ENCODE assay signal across 9 cellular contexts in the genomic region with DNA sequence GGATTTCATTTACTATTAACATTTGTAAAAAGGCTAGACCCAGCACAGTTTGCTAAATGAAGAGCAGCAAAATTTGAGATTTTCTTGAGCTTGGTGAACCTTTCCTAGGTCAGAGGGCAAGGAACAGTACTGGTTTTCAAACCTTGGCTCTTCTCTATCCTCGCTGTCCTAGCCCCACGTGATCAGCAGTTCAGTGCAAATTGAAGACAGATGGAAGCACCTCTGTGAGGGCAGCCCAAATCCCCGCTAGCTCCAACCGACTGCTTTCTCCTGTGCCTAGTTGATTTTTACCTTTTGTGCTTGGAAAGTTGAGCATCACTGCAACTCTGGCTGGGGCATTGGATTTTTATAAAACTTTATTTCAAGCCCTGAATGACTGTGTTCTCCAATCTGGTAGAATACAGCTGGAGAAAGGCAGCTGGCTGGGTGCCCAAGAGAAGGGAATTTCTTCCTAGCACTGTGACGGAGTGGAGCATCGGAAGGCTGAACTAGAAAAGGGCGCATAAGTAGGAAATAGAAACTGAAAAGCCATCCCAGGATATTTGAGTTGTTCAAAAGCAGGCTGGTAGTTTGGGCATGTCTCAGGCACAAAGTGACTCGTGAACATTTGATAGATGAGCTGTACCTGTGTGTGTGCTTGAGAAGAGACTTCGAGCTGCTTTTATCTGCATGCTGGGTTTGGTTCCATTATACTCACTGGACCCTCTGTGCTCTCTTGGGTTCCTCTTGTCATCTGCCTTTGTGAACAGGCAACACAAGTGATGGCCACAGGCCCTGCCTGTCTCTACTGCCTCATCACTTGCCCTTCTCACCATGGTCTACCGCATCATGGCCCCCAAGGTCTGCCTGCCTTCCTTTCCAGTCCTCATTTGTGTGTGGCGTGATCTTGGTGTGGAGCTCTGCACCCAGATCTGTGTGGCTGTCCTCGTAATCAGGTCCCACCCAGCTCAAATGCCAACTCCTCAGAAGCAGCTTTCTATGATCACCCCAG. TPM values are rescaled to one million over a fixed set of nuclear protein-coding genes. Genes with fewer than 3 reads are reported as not detected.
DNase-seq lines count a peak whose midpoint lies in the region; TF ChIP-seq lines count a peak whose summit lies in the region.
"Had no signal": no experiment of that assay in that cellular context is flagged by ENCODE, and none has a peak within 500 bp of the region (broad histone marks: within the 10 kb centered on the region; RNA-seq: fewer than 3 reads in every experiment).

No MANE protein-coding gene starts in this region.

- H3K9me3 ChIP-seq in fibroblast of lung (ENCODE audit: control insufficient read depth, insufficient read depth, low read depth, low read length) (no peaks in the 10 kb centered on the region), trophoblast cell (ENCODE audit: insufficient read depth, low read depth, low read length) (peaks cover 2% of the 10 kb centered on the region)
- H3K9me3 ChIP-seq: left lung had no signal

- peaks cover 6% of the 10 kb centered on the region for H3K79me1 ChIP-seq in trophoblast cell (ENCODE audit: low read length)

- DNase-seq in ELR (ENCODE audit: low read depth) (peak; percentile 42), RWPE1 (ENCODE audit: low spot score) (no peak), fibroblast of lung (ENCODE audit: low read depth in 2 of 2) (peak; percentile 71 to 80), trophoblast cell (no peak), DMS53 (lab: John Stamatoyannopoulos, UW) (no peak), NCI-H1436 treated with DMSO at 0.1 percent for 48 hours (lab: John Stamatoyannopoulos, UW) (no peak), NCI-H774 (lab: John Stamatoyannopoulos, UW) (no peak), NCI-H510A (lab: John Stamatoyannopoulos, UW) (no peak)

- H3K4me1 ChIP-seq in fibroblast of lung (ENCODE audit: control insufficient read depth, extremely low read depth, insufficient read depth, low read length) = peaks cover 11% of the 10 kb centered on the region
- peaks cover 4% of the 10 kb centered on the region in 2 experiments for H3K4me1 ChIP-seq in trophoblast cell (ENCODE audit: control insufficient read depth in 1 of 2, insufficient read depth in 2 of 2, low read length in 2 of 2)

- H2BK5ac ChIP-seq in trophoblast cell (ENCODE audit: low read depth, low read length, poor library complexity) = no peak overlapping the region

- peak overlapping the region; percentile 55 for H3K27ac ChIP-seq in RWPE1
- peak overlapping the region; percentile 76 for H3K27ac ChIP-seq in fibroblast of lung (ENCODE audit: insufficient read depth, low read length)
- no peak overlapping the region for H3K27ac ChIP-seq in trophoblast cell (ENCODE audit: low read depth, low read length)

- TF ChIP-seq CTCF in RWPE1 (conservative IDR thresholded peaks at IDR 0.05; ENCODE audit: low read depth) (no peak), fibroblast of lung (conservative IDR thresholded peaks at IDR 0.05 in 1 of 2, IDR thresholded peaks at IDR 0.05 in 1 of 2; ENCODE audit: low read depth in 1 of 2, low read length in 2 of 2) (no peak)

- WGBS in trophoblast cell (ENCODE audit: extremely low coverage, insufficient coverage, insufficient read length) = no CpG with 5 or more reads among the region's 12 CpGs

- no peak overlapping the region for H2AFZ ChIP-seq in fibroblast of lung (ENCODE audit: low read length)
- H2AFZ ChIP-seq in trophoblast cell (ENCODE audit: insufficient read depth, low read length, poor library complexity) = no peak overlapping the region

- no peak overlapping the region for H3K9ac ChIP-seq in fibroblast of lung (ENCODE audit: insufficient read depth, low read length)
- H3K9ac ChIP-seq in trophoblast cell (ENCODE audit: low read length) = no peak overlapping the region

- H4K91ac ChIP-seq in trophoblast cell (ENCODE audit: low read depth, low read length) = no peak overlapping the region

- no peak overlapping the region for H2BK12ac ChIP-seq in trophoblast cell (ENCODE audit: low read length)

- no peaks in the 10 kb centered on the region for H3K27me3 ChIP-seq in fibroblast of lung (ENCODE audit: control insufficient read depth, insufficient read depth, low read length)
- no peaks in the 10 kb centered on the region for H3K27me3 ChIP-seq in trophoblast cell (ENCODE audit: insufficient read depth, low read length)
- H3K27me3 ChIP-seq: left lung had no signal

- no peak overlapping the region for H3K23ac ChIP-seq in trophoblast cell (ENCODE audit: low read length)

- CTCF ChIA-PET in RWPE1 (lab: Yijun Ruan, JAX) = interaction anchor here (0.6 to 1.3 kb wide), 7 partner anchors 18 to 1228 kb away, joined by 3 to 5 read pairs (median 4); partner anchors contain the start of gene SPATA2

- peaks cover 5% of the 10 kb centered on the region for H3K36me3 ChIP-seq in fibroblast of lung (ENCODE audit: control insufficient read depth, insufficient read depth, low read length)
- H3K36me3 ChIP-seq in trophoblast cell (ENCODE audit: control insufficient read depth in 1 of 2, insufficient read depth in 2 of 2, low read length in 2 of 2) = peaks cover 15 to 19% of the 10 kb centered on the region in 2 experiments

- no peak overlapping the region for H3K18ac ChIP-seq in trophoblast cell (ENCODE audit: low read length)

- H3K4me3 ChIP-seq in fibroblast of lung (replicated peaks in 1 of 4; ENCODE audit: control extremely low read depth in 1 of 4, insufficient read depth in 1 of 4, low read depth in 3 of 4, low read length in 4 of 4) (peak overlapping the region; percentile 44 to 98 (median 94)), trophoblast cell (ENCODE audit: low read depth, low read length) (no peak overlapping the region)

- H2BK120ac ChIP-seq in trophoblast cell (ENCODE audit: insufficient read depth, low read length, poor library complexity) = no peak overlapping the region

- peak overlapping the region; percentile 71 for H3K4ac ChIP-seq in trophoblast cell (ENCODE audit: low read depth, low read length)

- H4K8ac ChIP-seq in trophoblast cell (ENCODE audit: low read depth, low read length) = no peak overlapping the region

- H3K4me2 ChIP-seq in fibroblast of lung (ENCODE audit: extremely low read depth, insufficient read depth, low read length) = peak overlapping the region; percentile 76
- H3K4me2 ChIP-seq in trophoblast cell (ENCODE audit: low read length) = no peak overlapping the region

- no peak overlapping the region for H4K12ac ChIP-seq in trophoblast cell (ENCODE audit: low read depth, low read length)

- H3K79me2 ChIP-seq in fibroblast of lung (ENCODE audit: control insufficient read depth, insufficient read depth, low read length) (peaks cover 70% of the 10 kb centered on the region), trophoblast cell (ENCODE audit: control insufficient read depth, insufficient read depth, low read length, poor library complexity) (peaks cover 11% of the 10 kb centered on the region)

- no peak overlapping the region for H3K14ac ChIP-seq in trophoblast cell (ENCODE audit: low read length)

- H4K20me1 ChIP-seq in fibroblast of lung (ENCODE audit: control insufficient read depth, extremely low read depth, insufficient read depth, low read length) = no peaks in the 10 kb centered on the region

- POLR2A ChIA-PET in RWPE1 (lab: Yijun Ruan, JAX; ENCODE audit: low non-redundant PET) = interaction anchor here (0.6 to 1.3 kb wide), 2 partner anchors 9 to 12 kb away, joined by 5 to 7 read pairs; no protein-coding TSS in a partner anchor

- no peak overlapping the region for H2AK5ac ChIP-seq in trophoblast cell (ENCODE audit: low read length)

RNA-seq across cellular contexts. Expression of gene RNF114, which starts 2.3 kb away (rescaled TPM):
- total RNA-seq in fibroblast of lung = 50.3 and 65.2 TPM in 2 replicates
- 70.2 and 93.9 TPM in 2 replicates for polyA plus RNA-seq in fibroblast of lung
- 57.8 and 75.8 TPM in 2 replicates for polyA plus RNA-seq in fibroblast of lung (2012)
- 53.6 and 77.4 TPM in 2 replicates for polyA minus RNA-seq in fibroblast of lung (ENCODE audit: low replicate concordance)
- 56.6 and 56.7 TPM in 2 replicates for polyA plus RNA-seq in trophoblast cell (2013)

RNA-seq across cellular contexts. Expression of gene SPATA2, which starts 23.1 kb away (rescaled TPM):
- 1.0 and 2.0 TPM in 2 replicates for total RNA-seq in fibroblast of lung
- polyA plus RNA-seq in fibroblast of lung = 3.6 and 4.2 TPM in 2 replicates
- 4.6 and 4.9 TPM in 2 replicates for polyA plus RNA-seq in fibroblast of lung (2012)
- 4.6 and 5.1 TPM in 2 replicates for polyA minus RNA-seq in fibroblast of lung (ENCODE audit: low replicate concordance)
- polyA plus RNA-seq in trophoblast cell (2013) = 8.8 and 9.0 TPM in 2 replicates

RNA-seq across cellular contexts. Expression of gene SNAI1, which starts 44.3 kb away (rescaled TPM):
- 0.26 and 0.66 TPM in 2 replicates for total RNA-seq in fibroblast of lung
- 1.4 and 1.8 TPM in 2 replicates for polyA plus RNA-seq in fibroblast of lung
- 5.0 and 6.8 TPM in 2 replicates for polyA plus RNA-seq in fibroblast of lung (2012)
- polyA minus RNA-seq in fibroblast of lung (ENCODE audit: low replicate concordance) = 5.1 and 6.5 TPM in 2 replicates
- polyA plus RNA-seq in trophoblast cell (2013) = 74.2 and 76.9 TPM in 2 replicates

Comparison
In these comparisons a context has a peak if more than half of its experiments do, and no peak if none do; other contexts are left out.
1. DNase-seq: peak in ELR (single experiment) and fibroblast of lung (2 of 2); none in RWPE1 (single experiment), trophoblast cell (0 of 2), DMS53 (single experiment), NCI-H1436 treated with DMSO at 0.1 percent for 48 hours (single experiment), NCI-H774 (single experiment) and NCI-H510A (single experiment).